ENCODE assay signal across 10 cellular contexts in the genomic region with DNA sequence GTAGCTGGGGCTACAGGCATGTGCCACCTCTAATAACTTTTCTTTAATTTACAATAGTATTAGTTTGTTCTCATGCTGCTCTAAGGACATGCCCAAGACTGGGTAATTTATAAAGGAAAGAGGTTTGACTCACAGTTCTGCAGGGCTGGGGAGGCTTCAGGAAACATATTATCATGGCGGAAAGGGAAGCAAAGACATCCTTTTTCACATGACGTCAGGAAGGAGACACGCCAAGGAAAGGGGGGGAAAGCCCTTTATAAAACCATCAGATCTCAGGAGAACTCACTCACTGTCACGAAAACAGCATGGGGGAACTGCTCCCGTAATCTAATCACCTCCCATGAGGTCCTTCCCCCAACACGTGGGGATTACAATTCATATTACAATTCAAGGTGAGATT. TPM values are rescaled to one million over a fixed set of nuclear protein-coding genes. Genes with fewer than 3 reads are reported as not detected.
DNase-seq lines count a peak whose midpoint lies in the region; ATAC-seq lines count a peak whose summit lies in the region.
"Had no signal": no experiment of that assay in that cellular context is flagged by ENCODE, and none has a peak within 500 bp of the region (broad histone marks: within the 10 kb centered on the region; RNA-seq: fewer than 3 reads in every experiment).

No MANE protein-coding gene starts in this region.

- H3K4me1 ChIP-seq in CD4-positive, alpha-beta memory T cell (ENCODE audit: insufficient read depth, low read length), result peaks cover 57% of the 10 kb centered on the region
- no peaks in the 10 kb centered on the region for H3K4me1 ChIP-seq in Karpas-422 (ENCODE audit: low read length)

- POLR2A ChIA-PET in CD4-positive, alpha-beta memory T cell (lab: Charles Lee; ENCODE audit: partially characterized antibody), result interaction anchor here (6.2 kb wide), 1 partner anchor 14 kb away, joined by 35 read pairs; no protein-coding TSS in a partner anchor
- POLR2A ChIA-PET in T-cell (lab: Charles Lee), result no interaction called here

- no peak overlapping the region for H3K4me3 ChIP-seq in CD4-positive, alpha-beta memory T cell (ENCODE audit: low read length in 2 of 2)
- H3K4me3 ChIP-seq in Karpas-422 (ENCODE audit: low read length), result no peak overlapping the region
- H3K4me3 ChIP-seq: mucosa of descending colon, suprapubic skin had no signal

- no peaks in the 10 kb centered on the region for H3K9me3 Mint-ChIP-seq in CD4-positive, alpha-beta memory T cell
- no peaks in the 10 kb centered on the region for H3K9me3 Mint-ChIP-seq in T-cell

- H3K4me2 ChIP-seq in Karpas-422 (ENCODE audit: low read depth, low read length, poor library complexity, severe bottlenecking), result no peak overlapping the region

- H4K20me1 ChIP-seq in Karpas-422 (ENCODE audit: insufficient read depth, low read depth, low read length), result no peaks in the 10 kb centered on the region

- H3K36me3 Mint-ChIP-seq in CD4-positive, alpha-beta memory T cell, result peaks cover 55 to 73% of the 10 kb centered on the region in 2 donors
- H3K36me3 Mint-ChIP-seq in T-cell, result peaks cover 62% of the 10 kb centered on the region

- H3K4me3 Mint-ChIP-seq in CD4-positive, alpha-beta memory T cell, result no peak overlapping the region
- no peak overlapping the region for H3K4me3 Mint-ChIP-seq in T-cell

- H3K9me3 ChIP-seq in CD4-positive, alpha-beta memory T cell (ENCODE audit: control insufficient read depth in 1 of 2, low read length in 2 of 2), result no peaks in the 10 kb centered on the region
- no peaks in the 10 kb centered on the region for H3K9me3 ChIP-seq in Karpas-422 (ENCODE audit: low read length)
- H3K9me3 ChIP-seq: mucosa of descending colon, suprapubic skin had no signal

- H2AFZ ChIP-seq in Karpas-422 (ENCODE audit: low read length), result no peak overlapping the region

- DNase-seq in CD4-positive, alpha-beta memory T cell, result peak in 1 of 5 donors; percentile 45
- no peak for DNase-seq in T-cell
- DNase-seq in glomerular endothelial cell (ENCODE audit: extremely low read depth, low read depth, low spot score), result peak; percentile 94
- peak; percentile 88 for DNase-seq in pulmonary artery endothelial cell (ENCODE audit: low read depth, low spot score)
- DNase-seq in midbrain (lab: John Stamatoyannopoulos, UW), result no peak
- DNase-seq in Karpas-422, result no peak
- DNase-seq: SHP77 had no signal

- H3K27ac ChIP-seq in CD4-positive, alpha-beta memory T cell (ENCODE audit: low read depth, low read length), result no peak overlapping the region
- no peak overlapping the region for H3K27ac ChIP-seq in Karpas-422 (ENCODE audit: low read length)

- H3K27ac Mint-ChIP-seq in CD4-positive, alpha-beta memory T cell, result peak overlapping the region in 5 of 7 donors; percentile 36 to 84 (median 80)
- peak overlapping the region; percentile 40 to 55 for H3K27ac Mint-ChIP-seq in T-cell

- CTCF ChIA-PET in CD4-positive, alpha-beta memory T cell (lab: Charles Lee; ENCODE audit: partially characterized antibody), result no interaction called here
- CTCF ChIA-PET in T-cell (lab: Charles Lee), result no interaction called here

- H3K79me2 ChIP-seq in Karpas-422 (ENCODE audit: low read length), result no peaks in the 10 kb centered on the region

- ATAC-seq in T-cell (replicated peaks in 1 of 4) (no peak), HG03139 (IDR thresholded peaks at IDR 0.05; ENCODE audit: unreplicated experiment) (no peak)
- ATAC-seq: mucosa of descending colon had no signal

- no peaks in the 10 kb centered on the region for H3K9me2 ChIP-seq in Karpas-422 (replicated peaks; ENCODE audit: insufficient read depth, low read length)

- intact Hi-C loops in CD4-positive, alpha-beta memory T cell (cut with micrococcal nuclease), result no loop called here

- peaks cover 45% of the 10 kb centered on the region for H3K36me3 ChIP-seq in CD4-positive, alpha-beta memory T cell (ENCODE audit: insufficient read depth, low read length)
- no peaks in the 10 kb centered on the region for H3K36me3 ChIP-seq in Karpas-422 (ENCODE audit: insufficient read depth, low read length)

- H3K27me3 ChIP-seq in CD4-positive, alpha-beta memory T cell (ENCODE audit: insufficient read depth, low read length), result no peaks in the 10 kb centered on the region
- no peaks in the 10 kb centered on the region for H3K27me3 ChIP-seq in Karpas-422 (ENCODE audit: low read length)
- H3K27me3 ChIP-seq: suprapubic skin had no signal

- H3K9ac ChIP-seq in Karpas-422 (ENCODE audit: low read length), result no peak overlapping the region

- H3K27me3 Mint-ChIP-seq in CD4-positive, alpha-beta memory T cell, result no peaks in the 10 kb centered on the region
- no peaks in the 10 kb centered on the region for H3K27me3 Mint-ChIP-seq in T-cell

- H3K4me1 Mint-ChIP-seq in CD4-positive, alpha-beta memory T cell, result peaks cover 38 to 83% (median 64%) of the 10 kb centered on the region in 4 donors
- peaks cover 71 to 85% (median 82%) of the 10 kb centered on the region in 3 donors for H3K4me1 Mint-ChIP-seq in T-cell

RNA-seq across cellular contexts. Expression of gene IL4R, which starts 18.3 kb away (rescaled TPM):
- total RNA-seq in CD4-positive, alpha-beta memory T cell, result 100 to 1,000 TPM; 143 to 152 TPM
- polyA plus RNA-seq in CD4-positive, alpha-beta memory T cell, result 10 to 100 TPM; 32.6 to 66.1 TPM
- 100 to 1,000 TPM; 186 to 281 (median 221) TPM for total RNA-seq in T-cell
- total RNA-seq in glomerular endothelial cell, result 117 and 165 TPM in 2 replicates
- total RNA-seq in pulmonary artery endothelial cell, result 33.2 and 52.3 TPM in 2 replicates
- 0.94 and 12.0 TPM in 2 replicates for total RNA-seq in Karpas-422 (2014; rRNA removed; shearing (Covaris generic); ENCODE audit: low replicate concordance)

Comparison
In these comparisons a context has a peak if more than half of its experiments do, and no peak if none do; other contexts are left out.
1. DNase-seq: peak in glomerular endothelial cell (single experiment) and pulmonary artery endothelial cell (single experiment); none in T-cell (0 of 34), midbrain (single experiment) and Karpas-422 (single experiment).